22 cellular contexts compared by ENCODE assay signal in genomic region chr15:99993681-99994131, GRCh38.
DNase-seq lines count a peak whose midpoint lies in the region; ATAC-seq, FAIRE-seq and TF ChIP-seq lines count a peak whose summit lies in the region.
"Had no signal": no experiment of that assay in that cellular context is flagged by ENCODE, and none has a peak within 500 bp of the region (broad histone marks: within the 10 kb centered on the region; RNA-seq: fewer than 3 reads in every experiment).

No MANE protein-coding gene starts in this region.

- no peak overlapping the region for H3K27ac Mint-ChIP-seq in activated naive CD8-positive, alpha-beta T cell treated with anti-CD3 and anti-CD28 coated beads, Interleukin-2, amount 10 ng/mL, durations not matched to agents 7 days and 5 days
- no peak overlapping the region for H3K27ac Mint-ChIP-seq in activated naive CD8-positive, alpha-beta T cell treated with anti-CD3 and anti-CD28 coated beads, Interleukin-2, amount 50 U/mL, for 24 hours
- H3K27ac Mint-ChIP-seq in endodermal cell = peak overlapping the region; percentile 58
- H3K27ac Mint-ChIP-seq in neural progenitor cell = peak overlapping the region; percentile 76
- H3K27ac Mint-ChIP-seq: B cell, CD14-positive monocyte had no signal

- H3K79me2 ChIP-seq in neural progenitor cell (ENCODE audit: low read depth) = no peaks in the 10 kb centered on the region

- H3K27me3 ChIP-seq in endodermal cell (ENCODE audit: control insufficient read depth, insufficient read depth, low read length, poor library complexity, severe bottlenecking) = no peaks in the 10 kb centered on the region
- no peaks in the 10 kb centered on the region for H3K27me3 ChIP-seq in neural progenitor cell
- no peaks in the 10 kb centered on the region for H3K27me3 ChIP-seq in suprapubic skin
- H3K27me3 ChIP-seq in small intestine (ENCODE audit: control insufficient read depth in 2 of 2, insufficient read depth in 2 of 2, low read length in 2 of 2) = no peaks in the 10 kb centered on the region
- H3K27me3 ChIP-seq: MG63, Peyer's patch had no signal

- no peaks in the 10 kb centered on the region for H3K4me1 Mint-ChIP-seq in activated naive CD8-positive, alpha-beta T cell treated with anti-CD3 and anti-CD28 coated beads, Interleukin-2, amount 10 ng/mL, durations not matched to agents 7 days and 5 days
- no peaks in the 10 kb centered on the region for H3K4me1 Mint-ChIP-seq in activated naive CD8-positive, alpha-beta T cell treated with anti-CD3 and anti-CD28 coated beads, Interleukin-2, amount 50 U/mL, for 24 hours
- H3K4me1 Mint-ChIP-seq in endodermal cell = peaks cover 34% of the 10 kb centered on the region
- peaks cover 33% of the 10 kb centered on the region for H3K4me1 Mint-ChIP-seq in neural progenitor cell
- H3K4me1 Mint-ChIP-seq: B cell, CD14-positive monocyte had no signal

- peaks cover 11% of the 10 kb centered on the region for H3F3A ChIP-seq in neural progenitor cell (ENCODE audit: low read depth)

- no peak overlapping the region for H3K4me3 Mint-ChIP-seq in activated naive CD8-positive, alpha-beta T cell treated with anti-CD3 and anti-CD28 coated beads, Interleukin-2, amount 10 ng/mL, durations not matched to agents 7 days and 5 days
- no peak overlapping the region for H3K4me3 Mint-ChIP-seq in activated naive CD8-positive, alpha-beta T cell treated with anti-CD3 and anti-CD28 coated beads, Interleukin-2, amount 50 U/mL, for 24 hours
- H3K4me3 Mint-ChIP-seq in endodermal cell (no peak overlapping the region), neural progenitor cell (no peak overlapping the region)
- H3K4me3 Mint-ChIP-seq: B cell, CD14-positive monocyte had no signal

- peaks cover 9% of the 10 kb centered on the region for H3K4me1 ChIP-seq in endodermal cell (ENCODE audit: control insufficient read depth, insufficient read depth, low read length)
- peaks cover 27% of the 10 kb centered on the region for H3K4me1 ChIP-seq in neural progenitor cell
- H3K4me1 ChIP-seq in suprapubic skin = peaks cover 5% of the 10 kb centered on the region
- no peaks in the 10 kb centered on the region for H3K4me1 ChIP-seq in small intestine (ENCODE audit: control insufficient read depth in 2 of 2, insufficient read depth in 1 of 2, low read depth in 1 of 2, low read length in 1 of 2)
- H3K4me1 ChIP-seq: HAP-1, Peyer's patch had no signal

- ATAC-seq in activated naive CD8-positive, alpha-beta T cell treated with anti-CD3 and anti-CD28 coated beads, Interleukin-2, amount 10 ng/mL, durations not matched to agents 7 days and 5 days (ENCODE audit: low read depth) = no peak
- no peak for ATAC-seq in activated naive CD8-positive, alpha-beta T cell treated with anti-CD3 and anti-CD28 coated beads, Interleukin-2, amount 50 U/mL, for 24 hours
- ATAC-seq: K562 had no signal

- H3K4me3 ChIP-seq in endodermal cell (ENCODE audit: low read length) (no peak overlapping the region), neural progenitor cell (no peak overlapping the region), suprapubic skin (no peak overlapping the region), small intestine (ENCODE audit: low read depth in 1 of 2, low read length in 2 of 2) (no peak overlapping the region)
- H3K4me3 ChIP-seq: HAP-1, K562, MG63, Peyer's patch had no signal

- TF ChIP-seq POLR2A in suprapubic skin (IDR thresholded peaks at IDR 0.05) = no peak

- H3K27me3 Mint-ChIP-seq in activated naive CD8-positive, alpha-beta T cell treated with anti-CD3 and anti-CD28 coated beads, Interleukin-2, amount 10 ng/mL, durations not matched to agents 7 days and 5 days = no peaks in the 10 kb centered on the region
- H3K27me3 Mint-ChIP-seq in activated naive CD8-positive, alpha-beta T cell treated with anti-CD3 and anti-CD28 coated beads, Interleukin-2, amount 50 U/mL, for 24 hours = no peaks in the 10 kb centered on the region
- H3K27me3 Mint-ChIP-seq in endodermal cell (ENCODE audit: insufficient read depth) = peaks cover 2% of the 10 kb centered on the region
- peaks cover 17% of the 10 kb centered on the region for H3K27me3 Mint-ChIP-seq in neural progenitor cell (ENCODE audit: insufficient read depth, low read depth)
- H3K27me3 Mint-ChIP-seq: B cell had no signal

- no peaks in the 10 kb centered on the region for H3K9me3 ChIP-seq in endodermal cell (ENCODE audit: control insufficient read depth, low read length)
- no peaks in the 10 kb centered on the region for H3K9me3 ChIP-seq in neural progenitor cell (ENCODE audit: low read depth)
- H3K9me3 ChIP-seq in suprapubic skin = no peaks in the 10 kb centered on the region
- no peaks in the 10 kb centered on the region for H3K9me3 ChIP-seq in small intestine (ENCODE audit: control insufficient read depth, low read depth)
- H3K9me3 ChIP-seq: HAP-1, MG63, Peyer's patch had no signal

- no peak for TF ChIP-seq CTCF in endodermal cell (conservative IDR thresholded peaks at IDR 0.05)
- no peak for TF ChIP-seq CTCF in neural progenitor cell (IDR thresholded peaks at IDR 0.05)
- TF ChIP-seq CTCF in suprapubic skin (IDR thresholded peaks at IDR 0.05) = no peak

- H3K36me3 ChIP-seq in endodermal cell (ENCODE audit: control insufficient read depth, insufficient read depth, low read length) = no peaks in the 10 kb centered on the region
- H3K36me3 ChIP-seq in neural progenitor cell = no peaks in the 10 kb centered on the region
- H3K36me3 ChIP-seq in suprapubic skin = no peaks in the 10 kb centered on the region
- H3K36me3 ChIP-seq in small intestine (ENCODE audit: control insufficient read depth in 2 of 2, insufficient read depth in 2 of 2, low read length in 2 of 2) = no peaks in the 10 kb centered on the region
- H3K36me3 ChIP-seq: HAP-1, MG63, Peyer's patch had no signal

- H3K9ac ChIP-seq in endodermal cell (ENCODE audit: extremely low read depth, low read length, poor library complexity, severe bottlenecking) (no peak overlapping the region), neural progenitor cell (no peak overlapping the region)

- H2AFZ ChIP-seq in neural progenitor cell (replicated peaks) = no peak overlapping the region

- TF ChIP-seq EP300 in suprapubic skin (IDR thresholded peaks at IDR 0.05) = no peak

- WGBS in endodermal cell (ENCODE audit: insufficient coverage in 1 of 2, insufficient read length in 1 of 2), 2 experiments = 85 to 86% methylated on average over 8 to 10 of the region's 10 CpGs
- 94% methylated on average over 10 of the region's 10 CpGs for WGBS in suprapubic skin
- WGBS in small intestine, 3 donors = 81 to 93% (median 89%) methylated on average over 10 of the region's 10 CpGs

- peak; percentile 5 for DNase-seq in activated naive CD8-positive, alpha-beta T cell treated with anti-CD3 and anti-CD28 coated beads, Interleukin-2, amount 10 ng/mL, durations not matched to agents 7 days and 5 days
- DNase-seq in activated naive CD8-positive, alpha-beta T cell treated with anti-CD3 and anti-CD28 coated beads, Interleukin-2, amount 50 U/mL, for 24 hours = no peak
- peak; percentile 71 for DNase-seq in endodermal cell
- no peak for DNase-seq in neural progenitor cell (ENCODE audit: low spot score)
- peak; percentile 41 to 69 for DNase-seq in suprapubic skin (ENCODE audit: low spot score in 2 of 2)
- no peak for DNase-seq in SW480 (ENCODE audit: low spot score)
- DNase-seq in small intestine = no peak
- DNase-seq in activated gamma-delta T cell (lab: John Stamatoyannopoulos, UW) = no peak
- DNase-seq: MG63, NCI-H1417, NCI-H1694 treated with DMSO at 0.1 percent for 48 hours, NCI-H2081 treated with DMSO at 0.1 percent for 48 hours, NCI-H2171 treated with DMSO at 0.1 percent for 48 hours, NCI-H524 treated with DMSO at 0.1 percent for 48 hours, NCI-H82 had no signal

- no peaks in the 10 kb centered on the region for H3K36me3 Mint-ChIP-seq in activated naive CD8-positive, alpha-beta T cell treated with anti-CD3 and anti-CD28 coated beads, Interleukin-2, amount 10 ng/mL, durations not matched to agents 7 days and 5 days
- peaks cover 4% of the 10 kb centered on the region for H3K36me3 Mint-ChIP-seq in activated naive CD8-positive, alpha-beta T cell treated with anti-CD3 and anti-CD28 coated beads, Interleukin-2, amount 50 U/mL, for 24 hours (ENCODE audit: low read depth)
- H3K36me3 Mint-ChIP-seq in endodermal cell (ENCODE audit: low read depth) (peaks cover under 1% of the 10 kb centered on the region), neural progenitor cell (no peaks in the 10 kb centered on the region)
- H3K36me3 Mint-ChIP-seq: CD14-positive monocyte had no signal

- POLR2A ChIA-PET in activated naive CD8-positive, alpha-beta T cell treated with anti-CD3 and anti-CD28 coated beads, Interleukin-2, amount 10 ng/mL, durations not matched to agents 7 days and 5 days (lab: Charles Lee) = no interaction called here

- no peak overlapping the region for H3K4me2 ChIP-seq in neural progenitor cell

- no peaks in the 10 kb centered on the region for H3K9me3 Mint-ChIP-seq in activated naive CD8-positive, alpha-beta T cell treated with anti-CD3 and anti-CD28 coated beads, Interleukin-2, amount 10 ng/mL, durations not matched to agents 7 days and 5 days
- no peaks in the 10 kb centered on the region for H3K9me3 Mint-ChIP-seq in activated naive CD8-positive, alpha-beta T cell treated with anti-CD3 and anti-CD28 coated beads, Interleukin-2, amount 50 U/mL, for 24 hours
- H3K9me3 Mint-ChIP-seq in endodermal cell = peaks cover 5% of the 10 kb centered on the region
- no peaks in the 10 kb centered on the region for H3K9me3 Mint-ChIP-seq in neural progenitor cell

- H4K20me1 ChIP-seq in neural progenitor cell (ENCODE audit: low read depth) = no peaks in the 10 kb centered on the region

- no peak for FAIRE-seq in small intestine (lab: Jason Lieb, UNC)
- FAIRE-seq: A204.1, D721Med, K562 had no signal

- H3K27ac ChIP-seq in endodermal cell (ENCODE audit: low read depth, low read length) (no peak overlapping the region), neural progenitor cell (no peak overlapping the region), suprapubic skin (no peak overlapping the region), small intestine (ENCODE audit: low read depth in 1 of 2, low read length in 1 of 2) (no peak overlapping the region)
- H3K27ac ChIP-seq: Peyer's patch had no signal

Comparison
In these comparisons a context has a peak if more than half of its experiments do, and no peak if none do; other contexts are left out.
1. DNase-seq: peak in activated naive CD8-positive, alpha-beta T cell treated with anti-CD3 and anti-CD28 coated beads, Interleukin-2, amount 10 ng/mL, durations not matched to agents 7 days and 5 days (single experiment), endodermal cell (single experiment) and suprapubic skin (2 of 2); none in activated naive CD8-positive, alpha-beta T cell treated with anti-CD3 and anti-CD28 coated beads, Interleukin-2, amount 50 U/mL, for 24 hours (single experiment), neural progenitor cell (single experiment), SW480 (single experiment), small intestine (single experiment) and activated gamma-delta T cell (single experiment).
2. H3K27ac Mint-ChIP-seq: peak in endodermal cell (single experiment) and neural progenitor cell (single experiment); none in activated naive CD8-positive, alpha-beta T cell treated with anti-CD3 and anti-CD28 coated beads, Interleukin-2, amount 10 ng/mL, durations not matched to agents 7 days and 5 days (single experiment) and activated naive CD8-positive, alpha-beta T cell treated with anti-CD3 and anti-CD28 coated beads, Interleukin-2, amount 50 U/mL, for 24 hours (single experiment).